Comparison of ENCODE assay signal across 27 cellular contexts in genomic region chr11:6584528-6584927, GRCh38.
"Had no signal": no experiment of that assay in that cellular context is flagged by ENCODE, and none has a peak within 500 bp of the region (broad histone marks: within the 10 kb centered on the region; RNA-seq: fewer than 3 reads in every experiment).

No MANE protein-coding gene starts in this region.

- ATAC-seq: stimulated activated effector memory CD8-positive, alpha-beta T cell treated with anti-CD3 and anti-CD28 coated beads, Interleukin-12 subunit alpha, Interleukin-12 subunit beta, amount 100 ng/mL, for 72 hours; stimulated activated memory B cell treated with anti-CD40 and anti-IgM and Interleukin-4, amounts not matched to agents 10 μg/mL and 1 μg/mL and 100 μg/mL, for 72 hours; stimulated activated naive B cell treated with anti-CD40 and anti-IgM and Interleukin-4, amounts not matched to agents 10 μg/mL and 1 μg/mL and 100 μg/mL, for 72 hours; stimulated activated naive CD8-positive, alpha-beta T cell treated with anti-CD3 and anti-CD28 coated beads, Interleukin-15, amount 100 ng/mL, for 72 hours; stimulated activated naive CD8-positive, alpha-beta T cell treated with anti-CD3 and anti-CD28 coated beads, Interleukin-15, Interleukin-2, amounts not matched to agents 100 U/mL and 50 U/mL, for 24 hours; upper lobe of right lung had no signal

- H3K9me3 ChIP-seq: testis, thyroid gland, vagina had no signal

- H3K4me3 ChIP-seq: stomach, suprapubic skin, testis, thoracic aorta, thyroid gland, tibial artery, tibial nerve, transverse colon, upper lobe of left lung, upper lobe of right lung, uterus, vagina had no signal

- H3K4me1 ChIP-seq: testis, tibial nerve, upper lobe of left lung, upper lobe of right lung, uterus, vagina had no signal

- FAIRE-seq: urothelium cell line had no signal

- H3K27me3 ChIP-seq: stomach, suprapubic skin, testis, thyroid gland, tibial artery, tibial nerve, transverse colon, upper lobe of left lung, upper lobe of right lung, uterus, vagina had no signal

- H3K27ac ChIP-seq: stomach, suprapubic skin, testis, thoracic aorta, thyroid gland, tibial artery, tibial nerve, transverse colon, upper lobe of left lung, upper lobe of right lung, uterus, vagina had no signal

- DNase-seq: stimulated activated CD4-positive, alpha-beta T cell treated with anti-CD3 and anti-CD28 coated beads, Interleukin-2, amount 100 ng/mL, for 48 hours; stimulated activated CD4-positive, alpha-beta T cell treated with anti-CD3 and anti-CD28 coated beads, Interleukin-4, amount 100 ng/mL, for 1 hour; stimulated activated CD4-positive, alpha-beta T cell treated with anti-CD3 and anti-CD28 coated beads, Interleukin-4, amount 100 ng/mL, for 24 hours; stimulated activated CD4-positive, alpha-beta T cell treated with anti-CD3 and anti-CD28 coated beads, Interleukin-4, amount 100 ng/mL, for 4 hours; stimulated activated CD8-positive, alpha-beta memory T cell treated with anti-CD3 and anti-CD28 coated beads, Interleukin-4, amount 100 ng/mL, for 48 hours; stimulated activated naive B cell treated with anti-CD40 and anti-IgM and Interleukin-4, amounts not matched to agents 10 μg/mL and 1 μg/mL and 100 μg/mL, for 72 hours; stimulated activated naive CD4-positive, alpha-beta T cell; stimulated activated naive CD4-positive, alpha-beta T cell treated with Interleukin-2 at 50 U/mL for 16 hours; stimulated activated naive CD8-positive, alpha-beta T cell treated with anti-CD3 and anti-CD28 coated beads, Interleukin-15, amount 100 ng/mL, for 72 hours; stimulated activated naive CD8-positive, alpha-beta T cell treated with anti-CD3 and anti-CD28 coated beads, Interleukin-15, Interleukin-2, amounts not matched to agents 100 U/mL and 50 U/mL, for 24 hours; stomach; substantia nigra; testis; thyroid gland; tibial artery; transverse colon; trophoblast cell; upper lobe of left lung; upper lobe of right lung; uterus had no signal

- H3K36me3 ChIP-seq: suprapubic skin, thoracic aorta, thyroid gland, transverse colon, upper lobe of left lung, upper lobe of right lung, uterus, vagina had no signal
